ENCODE assay signal across 10 cellular contexts in genomic region chr6:112337209-112337638, GRCh38. TPM values are rescaled to one million over a fixed set of nuclear protein-coding genes. Genes with fewer than 3 reads are reported as not detected.
DNase-seq lines count a peak whose midpoint lies in the region; ATAC-seq, FAIRE-seq and TF ChIP-seq lines count a peak whose summit lies in the region.
"Had no signal": no experiment of that assay in that cellular context is flagged by ENCODE, and none has a peak within 500 bp of the region (broad histone marks: within the 10 kb centered on the region; RNA-seq: fewer than 3 reads in every experiment).

No MANE protein-coding gene starts in this region.

- intact Hi-C loops in CD4-positive, alpha-beta T cell (cut with DNase I, micrococcal nuclease), result no loop called here

- H3K27me3 Mint-ChIP-seq in progenitor cell of endocrine pancreas, result peaks cover 9% of the 10 kb centered on the region
- H3K27me3 Mint-ChIP-seq in CD4-positive, alpha-beta T cell, result peaks cover 15% of the 10 kb centered on the region

- POLR2A ChIA-PET in CD4-positive, alpha-beta T cell (lab: Charles Lee), result no interaction called here

- no peak for ATAC-seq in HG03565 (IDR thresholded peaks at IDR 0.05; ENCODE audit: unreplicated experiment)
- ATAC-seq in CD4-positive, alpha-beta T cell (ENCODE audit: poor library complexity), result no peak

- TF ChIP-seq CTCF in progenitor cell of endocrine pancreas (IDR thresholded peaks at IDR 0.05; ENCODE audit: unreplicated experiment), result peak; percentile 76
- TF ChIP-seq CTCF in CD4-positive, alpha-beta T cell (IDR thresholded peaks at IDR 0.05), result no peak

- CTCF ChIA-PET in CD4-positive, alpha-beta T cell (lab: Charles Lee), result no interaction called here

- DNase-seq in EL (peak; percentile 83), NCI-H1105 treated with DMSO at 0.1 percent for 48 hours (lab: John Stamatoyannopoulos, UW) (peak; percentile 83), T1000 (lab: John Stamatoyannopoulos, UW) (peak; percentile 49), globus pallidus (ENCODE audit: low spot score) (peak; percentile 77), progenitor cell of endocrine pancreas (ENCODE audit: low spot score, unreplicated experiment) (peak; percentile 18), GM12891 (ENCODE audit: insufficient read length, low spot score) (no peak)
- DNase-seq in CD4-positive, alpha-beta T cell, result no peak

- no peak overlapping the region for H3K27ac ChIP-seq in CD4-positive, alpha-beta T cell (ENCODE audit: low read depth, low read length)
- H3K27ac ChIP-seq: KMS-11, skin epidermis had no signal

- no peak for FAIRE-seq in GM12891 (lab: Jason Lieb, UNC)

- peaks cover 4% of the 10 kb centered on the region for H3K9me3 Mint-ChIP-seq in progenitor cell of endocrine pancreas (ENCODE audit: low read depth)
- no peaks in the 10 kb centered on the region for H3K9me3 Mint-ChIP-seq in CD4-positive, alpha-beta T cell

- H3K36me3 Mint-ChIP-seq in progenitor cell of endocrine pancreas (ENCODE audit: insufficient read depth), result no peaks in the 10 kb centered on the region
- H3K36me3 Mint-ChIP-seq in CD4-positive, alpha-beta T cell (ENCODE audit: low read depth), result no peaks in the 10 kb centered on the region

- no peak for TF ChIP-seq POLR2A in GM12891 (IDR thresholded peaks at IDR 0.05; ENCODE audit: low read depth, low read length)

- no peak overlapping the region for H3K27ac Mint-ChIP-seq in progenitor cell of endocrine pancreas
- no peak overlapping the region for H3K27ac Mint-ChIP-seq in CD4-positive, alpha-beta T cell

- H3K9me3 ChIP-seq in CD4-positive, alpha-beta T cell (ENCODE audit: control insufficient read depth, low read length), result no peaks in the 10 kb centered on the region

- H3K4me3 Mint-ChIP-seq in progenitor cell of endocrine pancreas (ENCODE audit: low read depth), result no peak overlapping the region
- H3K4me3 Mint-ChIP-seq in CD4-positive, alpha-beta T cell, result no peak overlapping the region

- no peaks in the 10 kb centered on the region for H3K27me3 ChIP-seq in CD4-positive, alpha-beta T cell (ENCODE audit: control insufficient read depth, insufficient read depth, low read length)

- H3K4me1 Mint-ChIP-seq in progenitor cell of endocrine pancreas (ENCODE audit: low read depth), result no peaks in the 10 kb centered on the region
- no peaks in the 10 kb centered on the region for H3K4me1 Mint-ChIP-seq in CD4-positive, alpha-beta T cell (ENCODE audit: low read depth)

TF ChIP-seq in GM12891, 5 proteins besides CTCF, POLR2A, EP300 and RAD21:
- TF ChIP-seq POLR2AphosphoS5 (IDR thresholded peaks at IDR 0.05; ENCODE audit: low read depth, low read length) (no peak), TAF1 (IDR thresholded peaks at IDR 0.05; ENCODE audit: low read depth, low read length) (no peak)
TF ChIP-seq in GM12891: peak in this region for 0.

RNA-seq across cellular contexts. Expression of gene RFPL4B, which starts 9.9 kb away (rescaled TPM):
- total RNA-seq in progenitor cell of endocrine pancreas, result not detected in 2 replicates
- not detected for polyA plus RNA-seq in GM12891 (2012; ENCODE audit: low read depth, missing spikeins)
- total RNA-seq in CD4-positive, alpha-beta T cell, result not detected

Comparison
In these comparisons a context has a peak if more than half of its experiments do, and no peak if none do; other contexts are left out.
1. DNase-seq: peak in EL (single experiment), NCI-H1105 treated with DMSO at 0.1 percent for 48 hours (single experiment), T1000 (single experiment), globus pallidus (single experiment) and progenitor cell of endocrine pancreas (single experiment); none in GM12891 (single experiment) and CD4-positive, alpha-beta T cell (0 of 10).